In the genomic region with DNA sequence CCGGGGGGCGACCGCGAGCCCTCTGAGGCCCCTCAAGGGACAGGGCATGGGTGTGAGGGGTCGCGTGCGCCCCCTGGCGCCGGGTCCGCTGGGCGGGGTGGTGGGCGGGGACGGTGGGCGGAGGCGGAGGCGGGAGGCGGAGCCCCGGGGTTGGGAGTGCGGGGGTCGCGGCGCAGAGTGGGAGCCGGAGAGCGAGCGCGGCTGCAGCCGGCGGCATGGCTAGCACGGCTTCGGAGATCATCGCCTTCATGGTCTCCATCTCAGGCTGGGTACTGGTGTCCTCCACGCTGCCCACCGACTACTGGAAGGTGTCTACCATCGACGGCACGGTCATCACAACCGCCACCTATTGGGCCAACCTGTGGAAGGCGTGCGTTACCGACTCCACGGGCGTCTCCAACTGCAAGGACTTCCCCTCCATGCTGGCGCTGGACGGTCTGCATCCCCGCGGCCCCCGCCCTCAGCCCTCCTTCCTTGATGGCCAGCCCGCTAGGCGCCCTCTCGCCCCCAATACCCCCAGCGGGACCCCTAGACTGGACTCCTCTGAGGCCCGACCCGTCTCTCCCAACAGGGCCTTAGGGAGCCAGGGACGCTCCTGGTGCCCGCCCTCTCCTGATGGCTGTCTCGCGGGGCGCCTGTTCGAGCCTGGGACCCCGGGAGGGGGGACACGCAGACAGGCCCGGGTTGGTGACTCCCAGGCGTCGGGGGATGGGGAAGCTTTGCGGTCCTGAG, we compare ENCODE assay signal across 10 cellular contexts. TPM values are rescaled to one million over a fixed set of nuclear protein-coding genes. Genes with fewer than 3 reads are reported as not detected.
DNase-seq lines count a peak whose midpoint lies in the region; ATAC-seq and TF ChIP-seq lines count a peak whose summit lies in the region.
"Had no signal": no experiment of that assay in that cellular context is flagged by ENCODE, and none has a peak within 500 bp of the region (broad histone marks: within the 10 kb centered on the region; RNA-seq: fewer than 3 reads in every experiment).

A gene with protein sequence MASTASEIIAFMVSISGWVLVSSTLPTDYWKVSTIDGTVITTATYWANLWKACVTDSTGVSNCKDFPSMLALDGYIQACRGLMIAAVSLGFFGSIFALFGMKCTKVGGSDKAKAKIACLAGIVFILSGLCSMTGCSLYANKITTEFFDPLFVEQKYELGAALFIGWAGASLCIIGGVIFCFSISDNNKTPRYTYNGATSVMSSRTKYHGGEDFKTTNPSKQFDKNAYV (plus strand): TSS at position 182 of the 732 bp plus-strand sequence. CDS start 34 bp downstream, at position 216.

- H4K20me1 ChIP-seq in hepatocyte (ENCODE audit: insufficient read depth, poor library complexity, severe bottlenecking), result no peaks in the 10 kb centered on the region

- ATAC-seq in T-cell (replicated peaks in 1 of 4), result no peak
- peak; percentile 32 for ATAC-seq in stimulated activated memory B cell treated with anti-CD40 and anti-IgM and Interleukin-4, amounts not matched to agents 10 μg/mL and 1 μg/mL and 100 μg/mL, for 72 hours
- ATAC-seq: HCT116 had no signal

- peaks cover 6 to 17% (median 16%) of the 10 kb centered on the region in 3 donors for H3K4me1 Mint-ChIP-seq in T-cell
- peaks cover 10% of the 10 kb centered on the region for H3K4me1 Mint-ChIP-seq in stimulated activated memory B cell treated with anti-CD40 and anti-IgM and Interleukin-4, amounts not matched to agents 10 μg/mL and 1 μg/mL and 100 μg/mL, for 72 hours

- H3K9me2 ChIP-seq in hepatocyte (replicated peaks; ENCODE audit: insufficient read depth), result no peaks in the 10 kb centered on the region

- WGBS in hepatocyte (ENCODE audit: low lambda C conversion rate, missing lambda C conversion rate), result 2% methylated on average over 26 of the region's 65 CpGs

- H3K4me2 ChIP-seq in hepatocyte, result peak within 1 kb of the TSS; percentile 77

- H3K4me3 ChIP-seq in hepatocyte, result no peak within 1 kb of the TSS

- H2AFZ ChIP-seq in hepatocyte, result peak within 1 kb of the TSS; percentile 35

- peaks cover 51 to 53% of the 10 kb centered on the region in 2 donors for H3K27me3 Mint-ChIP-seq in T-cell
- H3K27me3 Mint-ChIP-seq in stimulated activated memory B cell treated with anti-CD40 and anti-IgM and Interleukin-4, amounts not matched to agents 10 μg/mL and 1 μg/mL and 100 μg/mL, for 72 hours, result peaks cover 60% of the 10 kb centered on the region

- H3K4me1 ChIP-seq in hepatocyte (ENCODE audit: insufficient read depth), result peaks cover 6% of the 10 kb centered on the region

- no peak within 1 kb of the TSS for H3K27ac Mint-ChIP-seq in T-cell
- no peak within 1 kb of the TSS for H3K27ac Mint-ChIP-seq in stimulated activated memory B cell treated with anti-CD40 and anti-IgM and Interleukin-4, amounts not matched to agents 10 μg/mL and 1 μg/mL and 100 μg/mL, for 72 hours

- H3K27ac ChIP-seq in hepatocyte, result no peak within 1 kb of the TSS

- peaks cover 60% of the 10 kb centered on the region for H3K27me3 ChIP-seq in hepatocyte

- CTCF ChIA-PET in T-cell (lab: Charles Lee), result no interaction called here

- DNase-seq in NCI-H2227 (lab: John Stamatoyannopoulos, UW; ENCODE audit: unreplicated experiment) (peak; percentile 14), NCI-H2227 treated with DMSO at 0.1 percent for 48 hours (lab: John Stamatoyannopoulos, UW) (no peak), T-cell (no peak), hepatocyte (ENCODE audit: low spot score) (no peak), AG20443 (ENCODE audit: low spot score) (no peak), DMS79 (lab: John Stamatoyannopoulos, UW) (no peak)
- no peak for DNase-seq in stimulated activated CD4-positive, alpha-beta T cell treated with anti-CD3 and anti-CD28 coated beads, Interleukin-1b, Interleukin-23, amount 100 ng/mL, for 48 hours

- H3K9me3 ChIP-seq in hepatocyte (ENCODE audit: low read depth), result no peaks in the 10 kb centered on the region

- no peaks in the 10 kb centered on the region for H3K9me3 Mint-ChIP-seq in T-cell
- H3K9me3 Mint-ChIP-seq in stimulated activated memory B cell treated with anti-CD40 and anti-IgM and Interleukin-4, amounts not matched to agents 10 μg/mL and 1 μg/mL and 100 μg/mL, for 72 hours, result no peaks in the 10 kb centered on the region

- POLR2A ChIA-PET in T-cell (lab: Charles Lee), result no interaction called here

- no peaks in the 10 kb centered on the region for H3K36me3 Mint-ChIP-seq in T-cell
- H3K36me3 Mint-ChIP-seq in stimulated activated memory B cell treated with anti-CD40 and anti-IgM and Interleukin-4, amounts not matched to agents 10 μg/mL and 1 μg/mL and 100 μg/mL, for 72 hours, result no peaks in the 10 kb centered on the region

- H3K79me2 ChIP-seq in hepatocyte, result no peaks in the 10 kb centered on the region

- no peaks in the 10 kb centered on the region for H3K36me3 ChIP-seq in hepatocyte (replicated peaks; ENCODE audit: insufficient read depth, low read depth)

- H3K4me3 Mint-ChIP-seq in T-cell, result peak within 1 kb of the TSS in 2 of 3 donors; percentile 48 to 72
- H3K4me3 Mint-ChIP-seq in stimulated activated memory B cell treated with anti-CD40 and anti-IgM and Interleukin-4, amounts not matched to agents 10 μg/mL and 1 μg/mL and 100 μg/mL, for 72 hours, result no peak within 1 kb of the TSS

- peak; percentile 40 for TF ChIP-seq CTCF in hepatocyte (IDR thresholded peaks at IDR 0.05; ENCODE audit: poor library complexity)

RNA-seq across cellular contexts. Expression of the gene that starts here (rescaled TPM):
- total RNA-seq in T-cell (under 1 TPM in 1 of 5 donors, not detected in 4; 0.32 TPM), hepatocyte (0.83 TPM in 1 of 2 replicates, not detected in the other)
- 1.5 and 2.4 TPM in 2 replicates for polyA plus RNA-seq in hepatocyte
- polyA plus RNA-seq: AG04450 had no signal
